21 cellular contexts compared by ENCODE assay signal in the genomic region with DNA sequence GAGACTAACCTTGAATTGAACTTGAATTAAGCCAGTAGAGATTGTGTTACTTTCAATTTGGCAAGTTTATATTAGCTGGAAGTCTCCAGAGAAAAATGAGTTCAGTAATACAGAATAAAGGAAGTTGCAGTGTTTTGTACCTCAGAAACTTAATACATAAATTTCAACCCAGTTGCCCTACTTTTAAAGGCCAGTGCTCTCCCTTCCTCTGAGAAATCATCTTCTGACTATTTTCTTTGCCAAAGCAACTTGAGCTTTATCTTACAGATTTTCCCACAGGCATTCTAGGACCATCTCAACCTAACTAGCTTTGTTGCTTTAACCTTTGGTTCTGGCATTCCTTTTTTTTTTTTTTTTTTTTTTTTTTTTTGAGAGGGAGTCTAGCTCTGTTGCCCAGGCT.
DNase-seq lines count a peak whose midpoint lies in the region; TF ChIP-seq lines count a peak whose summit lies in the region.
"Had no signal": no experiment of that assay in that cellular context is flagged by ENCODE, and none has a peak within 500 bp of the region (broad histone marks: within the 10 kb centered on the region; RNA-seq: fewer than 3 reads in every experiment).

No MANE protein-coding gene starts in this region.

- in situ Hi-C loops in mammary epithelial cell (cut with MboI; ENCODE audit: low sequenced_read_pairs in 2 of 2), result no loop called here

- DNase-seq in mammary epithelial cell (no peak), breast epithelium (ENCODE audit: low spot score in 2 of 2) (no peak), chondrocyte (ENCODE audit: low spot score) (no peak), myocyte (ENCODE audit: low read depth) (peak; percentile 32), smooth muscle cell (lab: John Stamatoyannopoulos, UW; ENCODE audit: unreplicated experiment) (no peak)
- no peak for DNase-seq in stimulated activated CD8-positive, alpha-beta memory T cell treated with anti-CD3 and anti-CD28 coated beads, Interleukin-4, amount 100 ng/mL, for 48 hours
- no peak for DNase-seq in activated CD4-positive, CD25-positive, alpha-beta regulatory T cell treated with anti-CD3 and anti-CD28 coated beads, Interleukin-2, amount 50 U/mL, for 72 hours
- DNase-seq: CD8-positive, alpha-beta T cell; DMS 273 treated with DMSO at 0.1 percent for 48 hours; DMS79 treated with DMSO at 0.1 percent for 48 hours; HCEC 1CT; IMR-90; KG1; MM.1S; NCI-H2029; NCI-H446; NCI-H524 treated with DMSO at 0.1 percent for 48 hours; NCI-H774 had no signal

- H3K9ac ChIP-seq in mammary epithelial cell (ENCODE audit: insufficient read depth, low read length) (no peak overlapping the region), smooth muscle cell (ENCODE audit: low read depth) (no peak overlapping the region)

- H3K27me3 ChIP-seq in mammary epithelial cell (ENCODE audit: insufficient read depth, low read length) (no peaks in the 10 kb centered on the region), breast epithelium (no peaks in the 10 kb centered on the region), smooth muscle cell (ENCODE audit: low read depth) (no peaks in the 10 kb centered on the region)

- H3K4me2 ChIP-seq in mammary epithelial cell (ENCODE audit: insufficient read depth, low read depth, low read length) (no peak overlapping the region), smooth muscle cell (no peak overlapping the region)

- peak overlapping the region; percentile 84 for H3K27ac Mint-ChIP-seq in chondrocyte (ENCODE audit: unreplicated experiment)
- H3K27ac Mint-ChIP-seq: B cell; CD8-positive, alpha-beta T cell had no signal

- dilution Hi-C loops in mammary epithelial cell (cut with HindIII; ENCODE audit: low sequenced_read_pairs), result no loop called here

- peaks cover 45% of the 10 kb centered on the region for H3K4me1 Mint-ChIP-seq in chondrocyte (ENCODE audit: low read depth)
- H3K4me1 Mint-ChIP-seq: B cell had no signal

- H3K4me3 Mint-ChIP-seq in chondrocyte (ENCODE audit: unreplicated experiment), result no peak overlapping the region
- H3K4me3 Mint-ChIP-seq: B cell; CD8-positive, alpha-beta T cell had no signal

- H4K20me1 ChIP-seq in mammary epithelial cell (ENCODE audit: insufficient read depth, low read length) (no peaks in the 10 kb centered on the region), smooth muscle cell (ENCODE audit: low read depth) (no peaks in the 10 kb centered on the region)

- intact Hi-C loops in mammary epithelial cell (cut with micrococcal nuclease), result no loop called here
- intact Hi-C loops in breast epithelium (cut with DNase I; ENCODE audit: low total_unique reads), result no loop called here

- no TSS peak for BruUV-seq in mammary epithelial cell (replicated peaks; lab: Mats Ljungman, UMichigan)

- CTCF ChIA-PET in mammary epithelial cell (lab: Charles Lee; ENCODE audit: low non-redundant PET), result no interaction called here

- H3K79me2 ChIP-seq in mammary epithelial cell (ENCODE audit: insufficient read depth, low read length) (no peaks in the 10 kb centered on the region), smooth muscle cell (ENCODE audit: low read depth) (no peaks in the 10 kb centered on the region)

- H2AFZ ChIP-seq in mammary epithelial cell (ENCODE audit: low read depth, low read length), result no peak overlapping the region
- H2AFZ ChIP-seq in smooth muscle cell (ENCODE audit: low read depth), result no peak overlapping the region

- H3K4me1 ChIP-seq in mammary epithelial cell (ENCODE audit: insufficient read depth, low read length), result peaks cover 16% of the 10 kb centered on the region
- no peaks in the 10 kb centered on the region for H3K4me1 ChIP-seq in breast epithelium
- no peaks in the 10 kb centered on the region for H3K4me1 ChIP-seq in smooth muscle cell (ENCODE audit: low read depth)

- H3K4me3 ChIP-seq in mammary epithelial cell (replicated peaks in 1 of 3; ENCODE audit: insufficient read depth in 1 of 3, low read depth in 2 of 3, low read length in 3 of 3) (no peak overlapping the region), breast epithelium (no peak overlapping the region), smooth muscle cell (no peak overlapping the region)

- TF ChIP-seq POLR2A in breast epithelium (IDR thresholded peaks at IDR 0.05), result no peak

- no peaks in the 10 kb centered on the region for H3K36me3 ChIP-seq in mammary epithelial cell (ENCODE audit: insufficient read depth, low read length)
- H3K36me3 ChIP-seq in breast epithelium, result no peaks in the 10 kb centered on the region
- H3K36me3 ChIP-seq in smooth muscle cell (ENCODE audit: low read depth), result no peaks in the 10 kb centered on the region

- H3K9me3 ChIP-seq in mammary epithelial cell (replicated peaks; ENCODE audit: insufficient read depth, low read length), result no peaks in the 10 kb centered on the region
- H3K9me3 ChIP-seq in breast epithelium, result no peaks in the 10 kb centered on the region
- peaks cover 4% of the 10 kb centered on the region for H3K9me3 ChIP-seq in smooth muscle cell (replicated peaks; ENCODE audit: low read depth)

- no peak for TF ChIP-seq CTCF in mammary epithelial cell (conservative IDR thresholded peaks at IDR 0.05 in 1 of 2, IDR thresholded peaks at IDR 0.05 in 1 of 2; ENCODE audit: extremely low read depth in 1 of 2, insufficient read depth in 1 of 2, low read depth in 1 of 2, low read length in 2 of 2)
- TF ChIP-seq CTCF in breast epithelium (IDR thresholded peaks at IDR 0.05), result no peak
- no peak for TF ChIP-seq CTCF in chondrocyte (IDR thresholded peaks at IDR 0.05)
- TF ChIP-seq CTCF in smooth muscle cell (IDR thresholded peaks at IDR 0.05; ENCODE audit: borderline replicate concordance, insufficient read depth, poor library complexity, severe bottlenecking), result no peak

- no peaks in the 10 kb centered on the region for H3K27me3 Mint-ChIP-seq in chondrocyte (ENCODE audit: low read depth)
- H3K27me3 Mint-ChIP-seq: B cell had no signal

- H3F3A ChIP-seq in smooth muscle cell (ENCODE audit: low read depth), result no peaks in the 10 kb centered on the region

- peaks cover 4% of the 10 kb centered on the region for H3K9me3 Mint-ChIP-seq in chondrocyte (ENCODE audit: low read depth)

- H3K36me3 Mint-ChIP-seq in chondrocyte (ENCODE audit: low read depth), result peaks cover 2% of the 10 kb centered on the region
- H3K36me3 Mint-ChIP-seq: CD8-positive, alpha-beta T cell had no signal

- H3K27ac ChIP-seq in mammary epithelial cell (ENCODE audit: insufficient read depth, low read depth, low read length), result peak overlapping the region; percentile 85
- H3K27ac ChIP-seq in breast epithelium, result no peak overlapping the region
- peak overlapping the region; percentile 87 for H3K27ac ChIP-seq in smooth muscle cell (ENCODE audit: low read depth)
- H3K27ac ChIP-seq: 22Rv1, C4-2B had no signal

Comparison
In these comparisons a context has a peak if more than half of its experiments do, and no peak if none do; other contexts are left out.
1. H3K27ac ChIP-seq: peak in mammary epithelial cell (single experiment) and smooth muscle cell (single experiment); none in breast epithelium (0 of 2).